Comparison of ENCODE assay signal across 8 cellular contexts in the genomic region with DNA sequence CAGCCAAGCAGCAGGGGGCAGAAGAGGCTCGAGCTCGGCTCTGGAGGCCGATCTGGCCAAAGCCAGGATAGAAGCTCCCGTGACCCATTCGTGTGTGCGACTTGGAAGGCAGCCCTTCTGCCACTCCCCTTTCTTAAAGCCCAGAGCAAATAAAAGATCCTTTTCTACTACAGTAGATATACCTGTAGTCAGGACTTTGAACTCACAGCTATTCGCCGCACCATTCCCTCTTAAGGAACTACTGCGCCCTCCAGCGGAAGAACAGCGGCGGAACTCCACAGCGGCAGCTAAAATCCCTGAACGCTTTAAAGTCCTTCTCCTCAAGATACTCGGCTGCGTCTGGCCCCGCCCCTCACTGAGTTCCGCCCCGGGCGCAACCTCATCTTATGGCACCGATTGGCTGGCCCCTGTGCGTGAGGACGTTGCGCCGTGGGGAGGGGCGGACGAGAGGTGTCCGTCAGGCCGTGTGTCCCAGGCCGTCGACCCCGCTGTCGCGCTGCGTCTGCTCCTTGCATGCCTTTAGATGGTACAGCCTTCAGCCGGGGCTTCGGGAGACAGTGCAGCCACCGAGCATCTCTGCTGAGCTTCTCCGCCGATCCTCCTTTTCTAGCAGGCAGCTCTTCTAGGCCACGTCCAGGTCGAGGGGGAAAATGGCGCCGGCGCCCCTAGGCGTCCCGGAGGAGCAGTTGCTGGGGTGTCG. TPM values are rescaled to one million over a fixed set of nuclear protein-coding genes. Genes with fewer than 3 reads are reported as not detected.
A peak's percentile ranks its signal among the peaks of the same experiment; 100 is the strongest.
DNase-seq lines count a peak whose midpoint lies in the region; ATAC-seq and TF ChIP-seq lines count a peak whose summit lies in the region.

A gene with protein sequence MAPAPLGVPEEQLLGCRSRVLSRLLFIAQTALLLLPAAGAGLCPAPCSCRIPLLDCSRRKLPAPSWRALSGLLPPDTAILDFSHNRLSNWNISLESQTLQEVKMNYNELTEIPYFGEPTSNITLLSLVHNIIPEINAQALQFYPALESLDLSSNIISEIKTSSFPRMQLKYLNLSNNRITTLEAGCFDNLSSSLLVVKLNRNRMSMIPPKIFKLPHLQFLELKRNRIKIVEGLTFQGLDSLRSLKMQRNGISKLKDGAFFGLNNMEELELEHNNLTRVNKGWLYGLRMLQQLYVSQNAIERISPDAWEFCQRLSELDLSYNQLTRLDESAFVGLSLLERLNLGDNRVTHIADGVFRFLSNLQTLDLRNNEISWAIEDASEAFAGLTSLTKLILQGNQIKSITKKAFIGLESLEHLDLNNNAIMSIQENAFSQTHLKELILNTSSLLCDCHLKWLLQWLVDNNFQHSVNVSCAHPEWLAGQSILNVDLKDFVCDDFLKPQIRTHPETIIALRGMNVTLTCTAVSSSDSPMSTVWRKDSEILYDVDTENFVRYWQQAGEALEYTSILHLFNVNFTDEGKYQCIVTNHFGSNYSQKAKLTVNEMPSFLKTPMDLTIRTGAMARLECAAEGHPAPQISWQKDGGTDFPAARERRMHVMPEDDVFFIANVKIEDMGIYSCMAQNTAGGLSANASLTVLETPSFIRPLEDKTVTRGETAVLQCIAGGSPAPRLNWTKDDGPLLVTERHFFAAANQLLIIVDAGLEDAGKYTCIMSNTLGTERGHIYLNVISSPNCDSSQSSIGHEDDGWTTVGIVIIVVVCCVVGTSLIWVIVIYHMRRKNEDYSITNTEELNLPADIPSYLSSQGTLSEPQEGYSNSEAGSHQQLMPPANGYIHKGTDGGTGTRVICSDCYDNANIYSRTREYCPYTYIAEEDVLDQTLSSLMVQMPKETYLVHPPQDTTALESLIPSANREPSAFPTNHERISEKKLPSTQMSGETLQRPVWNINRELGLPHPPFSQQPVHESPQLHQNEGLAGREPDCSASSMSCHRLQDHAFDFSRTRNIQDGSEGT (plus strand): TSS at position 442 of the 700 bp plus-strand sequence. CDS start 209 bp downstream, at position 651.

- H2AFZ ChIP-seq in DND-41 (ENCODE audit: low read depth, low read length), result peak within 1 kb of the TSS; percentile 84
- peak within 1 kb of the TSS; percentile 76 for H2AFZ ChIP-seq in KMS-11 (ENCODE audit: low read depth)

- H3K4me2 ChIP-seq in DND-41 (ENCODE audit: insufficient read depth, low read length) (peak within 1 kb of the TSS; percentile 81), KMS-11 (peak within 1 kb of the TSS; percentile 67)

- peaks cover 10% of the 10 kb centered on the region for H4K20me1 ChIP-seq in DND-41 (ENCODE audit: insufficient read depth, low read length)
- H4K20me1 ChIP-seq in KMS-11 (ENCODE audit: insufficient read depth), result no peaks in the 10 kb centered on the region

- TF ChIP-seq CTCF in DND-41 (IDR thresholded peaks at IDR 0.05; ENCODE audit: borderline replicate concordance, extremely low read depth, low read length, poor library complexity, severe bottlenecking), result peak; percentile 83
- TF ChIP-seq CTCF in KMS-11 (conservative IDR thresholded peaks at IDR 0.05; ENCODE audit: low read depth, low read length), result peak; percentile 84
- TF ChIP-seq CTCF in Panc1 (IDR thresholded peaks at IDR 0.05), result peak; percentile 92
- peak; percentile 80 to 90 (median 82) for TF ChIP-seq CTCF in esophagus muscularis mucosa (IDR thresholded peaks at IDR 0.05)

- CTCF ChIA-PET in Panc1 (lab: Charles Lee), result interaction anchor here (0.6 to 1.3 kb wide), 12 partner anchors 15 to 802 kb away, joined by 3 to 10 read pairs (median 4); partner anchors contain the start of gene PPM1J

- peaks cover 45% of the 10 kb centered on the region for H3K79me2 ChIP-seq in DND-41 (ENCODE audit: insufficient read depth, low read length)
- peaks cover 17% of the 10 kb centered on the region; the same call in 1 of the 2 replicates for H3K79me2 ChIP-seq in KMS-11 (ENCODE audit: insufficient read depth, low read depth)

- peak; percentile 96 for ATAC-seq in DND-41 (ENCODE audit: insufficient read depth, low read depth)
- peak; percentile 96 for ATAC-seq in GM21737 (IDR thresholded peaks at IDR 0.05; ENCODE audit: unreplicated experiment)
- ATAC-seq in Panc1, result peak; percentile 99

- H3K27me3 ChIP-seq in DND-41 (ENCODE audit: insufficient read depth, low read length, poor library complexity), result no peaks in the 10 kb centered on the region
- no peaks in the 10 kb centered on the region for H3K27me3 ChIP-seq in KMS-11 (ENCODE audit: insufficient read depth, low read depth)
- H3K27me3 ChIP-seq in Panc1 (ENCODE audit: control insufficient read depth, insufficient read depth, low read length), result no peaks in the 10 kb centered on the region
- H3K27me3 ChIP-seq in esophagus muscularis mucosa, result no peaks in the 10 kb centered on the region
- no peaks in the 10 kb centered on the region for H3K27me3 ChIP-seq in muscle layer of duodenum (ENCODE audit: low read depth, low read length)

- H3K4me1 ChIP-seq in DND-41 (ENCODE audit: insufficient read depth, low read length) (peaks cover 29% of the 10 kb centered on the region), KMS-11 (ENCODE audit: low read depth, poor library complexity, severe bottlenecking) (peaks cover 13% of the 10 kb centered on the region), Panc1 (ENCODE audit: control insufficient read depth, insufficient read depth, low read length) (peaks cover 9% of the 10 kb centered on the region), esophagus muscularis mucosa (peaks cover 23 to 45% (median 39%) of the 10 kb centered on the region in 4 donors), muscle layer of duodenum (ENCODE audit: control insufficient read depth in 1 of 2, insufficient read depth in 2 of 2, low read length in 2 of 2) (peaks cover 6 to 31% of the 10 kb centered on the region in 2 donors)

- POLR2A ChIA-PET in Panc1 (lab: Charles Lee), result interaction anchor here (0.6 kb wide), 1 partner anchor 974 kb away, joined by 3 read pairs; no protein-coding TSS in a partner anchor

- H3K4me3 ChIP-seq in DND-41 (ENCODE audit: low read depth in 1 of 2, low read length in 2 of 2) (peak within 1 kb of the TSS; percentile 88 to 89), KMS-11 (IDR thresholded peaks at IDR 0.05; ENCODE audit: insufficient read depth, low read depth, low read length) (no peak within 1 kb of the TSS), Panc1 (ENCODE audit: low read depth in 2 of 2, low read length in 2 of 2) (peak within 1 kb of the TSS; percentile 86 to 88), esophagus muscularis mucosa (peak within 1 kb of the TSS; percentile 66 to 85 (median 78)), muscle layer of duodenum (ENCODE audit: low read depth in 1 of 2, low read length in 2 of 2) (peak within 1 kb of the TSS; percentile 85 to 92)

- no peaks in the 10 kb centered on the region for H3K9me3 ChIP-seq in DND-41 (ENCODE audit: insufficient read depth, low read length, severe bottlenecking)
- no peaks in the 10 kb centered on the region for H3K9me3 ChIP-seq in Panc1 (ENCODE audit: control insufficient read depth, insufficient read depth, low read depth, low read length)
- H3K9me3 ChIP-seq in esophagus muscularis mucosa, result no peaks in the 10 kb centered on the region
- no peaks in the 10 kb centered on the region for H3K9me3 ChIP-seq in muscle layer of duodenum (ENCODE audit: control insufficient read depth in 1 of 2, low read length in 2 of 2)

- in situ Hi-C loops in Panc1 (cut with HindIII; ENCODE audit: low pct_unique_long_range_greater_than_20kb, low sequenced_read_pairs), result no loop called here

- intact Hi-C loops in Panc1 (cut with micrococcal nuclease; ENCODE audit: unreplicated experiment), result no loop called here
- intact Hi-C loops in esophagus muscularis mucosa (cut with DNase I), result loop anchor here (5.0 kb wide), 1 partner anchor 356 kb away; the partner anchor contains the start of gene PPM1J

- TF ChIP-seq EP300 in esophagus muscularis mucosa (IDR thresholded peaks at IDR 0.05), result no peak

- H3K9ac ChIP-seq in DND-41 (ENCODE audit: low read depth, low read length) (peak within 1 kb of the TSS; percentile 76), KMS-11 (peak within 1 kb of the TSS; percentile 69; the same call in 1 of the 2 replicates)

- 0% methylated on average over 32 of the region's 48 CpGs for WGBS in esophagus muscularis mucosa

- H3K36me3 ChIP-seq in DND-41 (ENCODE audit: insufficient read depth, low read length), result peaks cover 9% of the 10 kb centered on the region; the same call in 1 of the 2 replicates
- H3K36me3 ChIP-seq in KMS-11 (ENCODE audit: insufficient read depth), result no peaks in the 10 kb centered on the region
- H3K36me3 ChIP-seq in Panc1 (ENCODE audit: control insufficient read depth, insufficient read depth, low read length), result peaks cover 3% of the 10 kb centered on the region
- peaks cover 0 to 11% (median 4%) of the 10 kb centered on the region in 4 donors for H3K36me3 ChIP-seq in esophagus muscularis mucosa
- peaks cover 0 to 4% of the 10 kb centered on the region in 2 donors for H3K36me3 ChIP-seq in muscle layer of duodenum (ENCODE audit: control insufficient read depth in 1 of 2, insufficient read depth in 2 of 2, low read length in 2 of 2)

- no TSS peak for BruUV-seq in Panc1 (replicated peaks; lab: Mats Ljungman, UMichigan)

- peak; percentile 99 for DNase-seq in DND-41
- peak; percentile 91 for DNase-seq in Panc1 (ENCODE audit: low read depth, low spot score)
- peak; percentile 99 for DNase-seq in activated T-cell treated with anti-CD3 and anti-CD28 coated beads, Interleukin-2, amount 50 U/mL, for 48 hours
- DNase-seq in esophagus muscularis mucosa (ENCODE audit: extremely low spot score), result peak; percentile 99
- peak; percentile 96 to 97 for DNase-seq in stimulated activated CD8-positive, alpha-beta memory T cell treated with anti-CD3 and anti-CD28 coated beads, Interleukin-7, amount 100 ng/mL, for 4 hours (ENCODE audit: low read depth in 2 of 2)

- peak; percentile 50 for TF ChIP-seq POLR2A in esophagus muscularis mucosa (IDR thresholded peaks at IDR 0.05; ENCODE audit: low read depth)

- H3K27ac ChIP-seq in DND-41 (ENCODE audit: low read length), result peak within 1 kb of the TSS; percentile 85
- H3K27ac ChIP-seq in KMS-11, result peak within 1 kb of the TSS; percentile 68
- H3K27ac ChIP-seq in Panc1 (ENCODE audit: low read length), result peak within 1 kb of the TSS; percentile 81
- peak within 1 kb of the TSS; percentile 89 to 94 (median 94) for H3K27ac ChIP-seq in esophagus muscularis mucosa (replicated peaks in 1 of 4)
- H3K27ac ChIP-seq in muscle layer of duodenum (ENCODE audit: low read length), result peak within 1 kb of the TSS; percentile 94

RNA-seq across cellular contexts. Expression of the gene that starts here (rescaled TPM):
- total RNA-seq in Panc1 (2021; ENCODE audit: unreplicated experiment) (8.9 TPM), esophagus muscularis mucosa (10 to 100 TPM in 3 of 4 donors, 1 to 10 TPM in 1; 8.9 to 13.9 (median 11.3) TPM)
- 2.3 TPM for polyA plus RNA-seq in Panc1 (2012; ENCODE audit: insufficient read length)
